8 cellular contexts compared by ENCODE assay signal in the genomic region with DNA sequence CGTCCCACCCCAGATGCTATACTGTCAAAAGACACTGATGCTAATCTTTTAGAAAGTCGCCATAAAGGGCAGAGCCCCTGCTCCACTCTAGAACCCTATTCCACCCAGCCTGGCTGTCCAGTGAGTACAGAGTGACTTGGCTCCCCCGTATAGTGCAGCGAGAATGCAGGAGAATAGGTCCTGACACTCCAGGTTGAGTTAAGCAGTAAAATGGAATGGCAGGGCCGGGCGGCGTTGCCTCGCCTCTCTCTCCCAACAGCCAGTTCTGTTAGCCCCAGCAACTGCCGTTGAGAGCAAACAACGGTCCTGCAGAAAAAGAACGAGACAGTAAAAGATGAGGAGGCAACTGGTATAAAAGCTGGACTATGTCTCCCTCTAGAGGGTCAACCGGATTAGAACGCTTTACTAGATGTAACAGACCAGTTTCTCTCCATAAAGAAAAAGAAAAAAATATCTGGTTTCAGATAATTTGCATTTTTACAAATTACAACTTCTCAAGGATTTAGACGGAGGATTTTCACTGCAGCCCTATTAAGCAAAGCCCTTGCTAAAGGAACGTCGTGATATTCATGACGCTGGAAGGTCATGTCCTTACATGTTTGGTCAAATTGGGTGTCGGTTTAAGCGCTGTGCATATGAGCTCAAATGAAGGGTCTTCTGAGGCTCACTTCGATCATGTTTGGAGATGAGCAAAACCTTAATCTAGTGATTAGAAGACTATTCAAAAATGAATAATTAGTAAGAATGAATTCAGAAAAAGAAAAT.
DNase-seq lines count a peak whose midpoint lies in the region; ATAC-seq and TF ChIP-seq lines count a peak whose summit lies in the region.

No MANE protein-coding gene starts in this region.

- no peak for TF ChIP-seq POLR2A in GM18505 (IDR thresholded peaks at IDR 0.05; ENCODE audit: borderline replicate concordance, extremely low read depth, insufficient read depth, insufficient read length)
- TF ChIP-seq POLR2A in body of pancreas (IDR thresholded peaks at IDR 0.05), result no peak

- POLR2A ChIA-PET in A673 (lab: Charles Lee; ENCODE audit: low non-redundant PET) (interaction anchor here (0.5 kb wide), 1 partner anchor 254 kb away, joined by 6 read pairs; no protein-coding TSS in a partner anchor), T-cell (lab: Charles Lee) (no interaction called here)

- CTCF ChIA-PET in A673 (lab: Charles Lee), result interaction anchor here (1.4 kb wide), 1 partner anchor 17 kb away, joined by 3 read pairs; no protein-coding TSS in a partner anchor
- CTCF ChIA-PET in T-cell (lab: Charles Lee), result interaction anchor here (1.7 to 1.8 kb wide), 2 partner anchors 18 to 69 kb away, joined by 4 to 6 read pairs; no protein-coding TSS in a partner anchor

- H3K36me3 ChIP-seq in A673 (ENCODE audit: insufficient read depth, low read length, poor library complexity, severe bottlenecking) (no peaks in the 10 kb centered on the region), body of pancreas (replicated peaks in 1 of 2; ENCODE audit: insufficient read depth in 1 of 2, low read depth in 2 of 2) (no peaks in the 10 kb centered on the region), iPS DF 6.9 (ENCODE audit: control insufficient read depth, insufficient read depth, low read length) (no peaks in the 10 kb centered on the region)

- H3K27ac Mint-ChIP-seq in T-cell, result no peak overlapping the region

- TF ChIP-seq CTCF in A673 (conservative IDR thresholded peaks at IDR 0.05; ENCODE audit: low read depth, low read length), result peak; percentile 83
- peak in 6 of 7 experiments; percentile 43 to 73 (median 68) for TF ChIP-seq CTCF in body of pancreas (IDR thresholded peaks at IDR 0.05)

- H3K9me3 Mint-ChIP-seq in T-cell, result no peaks in the 10 kb centered on the region

- H3K36me3 Mint-ChIP-seq in T-cell, result no peaks in the 10 kb centered on the region

- H3K9me3 ChIP-seq in A673 (ENCODE audit: low read depth, low read length, poor library complexity, severe bottlenecking), result no peaks in the 10 kb centered on the region
- no peaks in the 10 kb centered on the region for H3K9me3 ChIP-seq in body of pancreas
- no peaks in the 10 kb centered on the region for H3K9me3 ChIP-seq in iPS DF 6.9 (ENCODE audit: control insufficient read depth, insufficient read depth, low read length)

- ATAC-seq in GM18505 (IDR thresholded peaks at IDR 0.05; ENCODE audit: unreplicated experiment) (peak; percentile 82), HG02943 (IDR thresholded peaks at IDR 0.05; ENCODE audit: low read depth, unreplicated experiment) (peak; percentile 94), T-cell (replicated peaks in 1 of 4) (peak; percentile 81 to 89 (median 84)), body of pancreas (peak; percentile 81), sciatic nerve (peak; percentile 94)

- H3K27me3 ChIP-seq in A673 (replicated peaks; ENCODE audit: insufficient read depth, low read depth, low read length, poor library complexity) (peaks cover 27% of the 10 kb centered on the region), body of pancreas (peaks cover 4 to 15% of the 10 kb centered on the region in 2 donors), iPS DF 6.9 (ENCODE audit: control insufficient read depth, insufficient read depth, low read length) (peaks cover 21% of the 10 kb centered on the region)

- peaks cover 25 to 27% (median 25%) of the 10 kb centered on the region in 3 donors for H3K4me1 Mint-ChIP-seq in T-cell

- H3K4me1 ChIP-seq in A673 (ENCODE audit: insufficient read depth, low read length, poor library complexity, severe bottlenecking) (no peaks in the 10 kb centered on the region), body of pancreas (peaks cover 25% of the 10 kb centered on the region), iPS DF 6.9 (ENCODE audit: control insufficient read depth, insufficient read depth, low read length) (0 out of 2 replicates have a peak, but pooled peaks cover 2% of the 10 kb centered on the region)

- intact Hi-C loops in A673 (cut with micrococcal nuclease; ENCODE audit: unreplicated experiment) (loop anchor here (5.0 kb wide), 4 partner anchors 65 to 1505 kb away; no protein-coding TSS in a partner anchor), body of pancreas (cut with DNase I) (no loop called here), sciatic nerve (cut with DNase I) (no loop called here)

- DNase-seq in A673 (ENCODE audit: low spot score), result peak; percentile 90
- peak; percentile 49 for DNase-seq in NCI-H1436 treated with DMSO at 0.1 percent for 48 hours (lab: John Stamatoyannopoulos, UW)
- peak in 31 of 34 experiments; percentile 8 to 64 (median 32) for DNase-seq in T-cell
- peak; percentile 30 to 74 (median 44) for DNase-seq in body of pancreas
- peak; percentile 61 for DNase-seq in iPS DF 6.9 (ENCODE audit: low read depth, low spot score)
- no peak for DNase-seq in sciatic nerve (ENCODE audit: low spot score)

- 9% methylated on average over 20 of the region's 20 CpGs for WGBS in body of pancreas, 2 donors
- WGBS in iPS DF 6.9 (ENCODE audit: insufficient coverage, insufficient read length), result no CpG with 5 or more reads among the region's 20 CpGs

- H3K4me3 Mint-ChIP-seq in T-cell, result peak overlapping the region; percentile 79 to 93 (median 82)

- no TSS peak for BruUV-seq in A673 (replicated peaks; lab: Mats Ljungman, UMichigan)

- H3K4me3 ChIP-seq in A673 (ENCODE audit: low read depth, low read length, poor library complexity, severe bottlenecking) (peak overlapping the region; percentile 56), body of pancreas (no peak overlapping the region), iPS DF 6.9 (ENCODE audit: low read length) (peak overlapping the region; percentile 60; the same call in 1 of the 2 replicates)

- no peak overlapping the region for H3K27ac ChIP-seq in A673 (ENCODE audit: low read depth, low read length, poor library complexity, severe bottlenecking)
- H3K27ac ChIP-seq in body of pancreas, result no peak overlapping the region
- H3K27ac ChIP-seq in iPS DF 6.9 (ENCODE audit: low read length), result no peak overlapping the region

- H3K27me3 Mint-ChIP-seq in T-cell, result peaks cover 25 to 43% of the 10 kb centered on the region in 2 donors

Comparison
In these comparisons a context has a peak if more than half of its experiments do, and no peak if none do; other contexts are left out.
1. H3K4me3 ChIP-seq: peak in A673 (single experiment) and iPS DF 6.9 (single experiment); none in body of pancreas (0 of 2).
2. Peak in every context shown above with its lines, with median percentiles within 50 percentile points of each other: ATAC-seq.